8 cellular contexts compared by ENCODE assay signal in the genomic region with DNA sequence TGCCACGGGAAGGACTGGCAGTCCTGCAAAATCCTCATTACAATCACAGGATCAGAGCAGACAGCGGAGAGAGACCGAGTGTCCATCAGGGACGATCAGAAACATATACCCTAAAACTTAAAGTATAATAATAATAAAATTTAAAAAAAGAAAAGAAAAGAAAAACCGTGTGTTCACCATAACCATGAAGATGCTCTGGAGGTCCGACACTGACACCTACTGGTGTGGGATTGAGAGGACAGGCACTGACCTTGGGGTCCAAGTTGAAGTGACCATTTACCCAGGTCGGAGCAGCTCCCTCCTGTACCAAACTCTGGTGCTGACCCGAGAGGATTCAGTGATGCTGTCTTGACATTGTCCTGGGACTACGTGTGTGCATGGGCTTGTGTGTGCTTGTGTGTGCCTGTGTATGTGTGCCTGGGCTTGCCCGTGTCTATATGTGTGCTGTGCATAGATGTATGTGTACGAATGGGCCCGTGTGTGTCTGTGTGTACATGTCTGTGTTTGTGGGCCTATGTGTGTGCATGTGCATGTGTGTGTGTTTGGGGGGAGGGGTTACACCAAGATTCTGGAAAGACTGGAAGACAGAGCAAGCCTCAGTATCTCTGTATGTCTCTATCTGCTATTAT. TPM values are rescaled to one million over a fixed set of nuclear protein-coding genes. Genes with fewer than 3 reads are reported as not detected.
DNase-seq lines count a peak whose midpoint lies in the region; ATAC-seq and TF ChIP-seq lines count a peak whose summit lies in the region.

No MANE protein-coding gene starts in this region.

- no peak overlapping the region for H3K27ac Mint-ChIP-seq in activated CD4-positive, alpha-beta memory T cell treated with anti-CD3 and anti-CD28 coated beads for 36 hours
- no peak overlapping the region for H3K27ac Mint-ChIP-seq in T-helper 17 cell

- peak; percentile 28 for ATAC-seq in stimulated activated naive CD8-positive, alpha-beta T cell treated with anti-CD3 and anti-CD28 coated beads, Interleukin-15, Interleukin-2, amounts not matched to agents 100 U/mL and 50 U/mL, for 24 hours
- ATAC-seq in T-helper 17 cell = no peak

- H3K4me2 ChIP-seq in Loucy (ENCODE audit: low read depth, low read length, poor library complexity, severe bottlenecking) = no peak overlapping the region

- peak; percentile 47 for DNase-seq in stimulated activated CD4-positive, alpha-beta T cell treated with anti-CD3 and anti-CD28 coated beads, Interleukin-15, amount 100 ng/mL, for 24 hours
- DNase-seq in stimulated activated CD4-positive, alpha-beta T cell treated with anti-CD3 and anti-CD28 coated beads, Interleukin-4, amount 100 ng/mL, for 4 hours = no peak
- DNase-seq in activated CD4-positive, alpha-beta memory T cell treated with anti-CD3 and anti-CD28 coated beads for 36 hours = peak; percentile 51
- DNase-seq in iPS-NIHi11 (ENCODE audit: low spot score) = peak; percentile 73
- DNase-seq in stimulated activated naive CD8-positive, alpha-beta T cell treated with anti-CD3 and anti-CD28 coated beads, Interleukin-15, Interleukin-2, amounts not matched to agents 100 U/mL and 50 U/mL, for 24 hours = peak; percentile 52
- DNase-seq in KG1 (lab: John Stamatoyannopoulos, UW) = no peak
- no peak for DNase-seq in T-helper 17 cell

- H3K36me3 Mint-ChIP-seq in activated CD4-positive, alpha-beta memory T cell treated with anti-CD3 and anti-CD28 coated beads for 36 hours = no peaks in the 10 kb centered on the region
- H3K36me3 Mint-ChIP-seq in T-helper 17 cell (ENCODE audit: low read depth) = peaks cover 5% of the 10 kb centered on the region

- no peaks in the 10 kb centered on the region for H3K9me2 ChIP-seq in Loucy (replicated peaks; ENCODE audit: low read depth, low read length)

- peaks cover 3% of the 10 kb centered on the region for H3K4me1 Mint-ChIP-seq in activated CD4-positive, alpha-beta memory T cell treated with anti-CD3 and anti-CD28 coated beads for 36 hours (ENCODE audit: low read depth)
- H3K4me1 Mint-ChIP-seq in T-helper 17 cell = peaks cover 16% of the 10 kb centered on the region

- no peaks in the 10 kb centered on the region for H3K9me3 Mint-ChIP-seq in activated CD4-positive, alpha-beta memory T cell treated with anti-CD3 and anti-CD28 coated beads for 36 hours

- no peaks in the 10 kb centered on the region for H3K9me3 ChIP-seq in Loucy (ENCODE audit: insufficient read depth, low read depth, low read length)
- H3K9me3 ChIP-seq in T-helper 17 cell (ENCODE audit: control insufficient read depth, low read length, poor library complexity, severe bottlenecking) = no peaks in the 10 kb centered on the region

- TF ChIP-seq CTCF in Loucy (conservative IDR thresholded peaks at IDR 0.05; ENCODE audit: low read length) = peak; percentile 65

- no peaks in the 10 kb centered on the region for H3K79me2 ChIP-seq in Loucy (ENCODE audit: insufficient read depth, low read length)

- no peak overlapping the region for H3K4me3 ChIP-seq in Loucy (ENCODE audit: low read length, poor library complexity, severe bottlenecking)

- POLR2A ChIA-PET in activated CD4-positive, alpha-beta memory T cell treated with anti-CD3 and anti-CD28 coated beads for 36 hours (lab: Charles Lee) = no interaction called here

- no peak overlapping the region for H2AFZ ChIP-seq in Loucy (ENCODE audit: low read length)

- no peaks in the 10 kb centered on the region for H3K36me3 ChIP-seq in Loucy (ENCODE audit: insufficient read depth, low read length)

- no peaks in the 10 kb centered on the region for H3K27me3 ChIP-seq in Loucy (ENCODE audit: insufficient read depth, low read length, poor library complexity, severe bottlenecking)

- peaks cover 29% of the 10 kb centered on the region for H3K27me3 Mint-ChIP-seq in activated CD4-positive, alpha-beta memory T cell treated with anti-CD3 and anti-CD28 coated beads for 36 hours
- peaks cover 70% of the 10 kb centered on the region for H3K27me3 Mint-ChIP-seq in T-helper 17 cell

- CTCF ChIA-PET in activated CD4-positive, alpha-beta memory T cell treated with anti-CD3 and anti-CD28 coated beads for 36 hours (lab: Charles Lee) = interaction anchor here (1.1 to 2.3 kb wide), 5 partner anchors 9 to 234 kb away, joined by 4 to 17 read pairs (median 4); a partner anchor contains a TSS

- no peaks in the 10 kb centered on the region for H4K20me1 ChIP-seq in Loucy (ENCODE audit: insufficient read depth, low read length, poor library complexity, severe bottlenecking)

- H3F3A ChIP-seq in Loucy (ENCODE audit: low read depth) = no peaks in the 10 kb centered on the region

- peaks cover 7% of the 10 kb centered on the region for H3K4me1 ChIP-seq in Loucy (ENCODE audit: insufficient read depth, low read length, poor library complexity, severe bottlenecking)

- intact Hi-C loops in activated CD4-positive, alpha-beta memory T cell treated with anti-CD3 and anti-CD28 coated beads for 36 hours (cut with micrococcal nuclease) = no loop called here

- H3K4me3 Mint-ChIP-seq in activated CD4-positive, alpha-beta memory T cell treated with anti-CD3 and anti-CD28 coated beads for 36 hours = no peak overlapping the region
- no peak overlapping the region for H3K4me3 Mint-ChIP-seq in T-helper 17 cell

- no peak overlapping the region for H3K9ac ChIP-seq in Loucy (ENCODE audit: low read depth, low read length, poor library complexity, severe bottlenecking)

RNA-seq across cellular contexts. Expression of a gene that starts 10.0 kb away (rescaled TPM):
- total RNA-seq in activated CD4-positive, alpha-beta memory T cell treated with anti-CD3 and anti-CD28 coated beads for 36 hours = not detected
- total RNA-seq in T-helper 17 cell = not detected

RNA-seq across cellular contexts. Expression of a gene that starts 21.5 kb away (rescaled TPM):
- total RNA-seq in activated CD4-positive, alpha-beta memory T cell treated with anti-CD3 and anti-CD28 coated beads for 36 hours = not detected
- 1 to 10 TPM in 1 of 2 donors, under 1 TPM in 1; 0.81 to 5.7 TPM for total RNA-seq in T-helper 17 cell

RNA-seq across cellular contexts. Expression of a gene that starts 34.7 kb away (rescaled TPM):
- not detected for total RNA-seq in activated CD4-positive, alpha-beta memory T cell treated with anti-CD3 and anti-CD28 coated beads for 36 hours
- not detected for total RNA-seq in T-helper 17 cell

RNA-seq across cellular contexts. Expression of a gene that starts 56.1 kb away (rescaled TPM):
- total RNA-seq in activated CD4-positive, alpha-beta memory T cell treated with anti-CD3 and anti-CD28 coated beads for 36 hours = under 1 TPM in 1 of 2 experiments, not detected in 1; 0.14 TPM
- 1 to 10 TPM in 1 of 2 donors, under 1 TPM in 1; 0.37 to 1.2 TPM for total RNA-seq in T-helper 17 cell

Comparison
In these comparisons a context has a peak if more than half of its experiments do, and no peak if none do; other contexts are left out.
1. DNase-seq: peak in stimulated activated CD4-positive, alpha-beta T cell treated with anti-CD3 and anti-CD28 coated beads, Interleukin-15, amount 100 ng/mL, for 24 hours (single experiment), activated CD4-positive, alpha-beta memory T cell treated with anti-CD3 and anti-CD28 coated beads for 36 hours (single experiment), iPS-NIHi11 (single experiment) and stimulated activated naive CD8-positive, alpha-beta T cell treated with anti-CD3 and anti-CD28 coated beads, Interleukin-15, Interleukin-2, amounts not matched to agents 100 U/mL and 50 U/mL, for 24 hours (single experiment); none in stimulated activated CD4-positive, alpha-beta T cell treated with anti-CD3 and anti-CD28 coated beads, Interleukin-4, amount 100 ng/mL, for 4 hours (0 of 2), KG1 (single experiment) and T-helper 17 cell (0 of 3).